ENCODE assay signal across 8 cellular contexts in genomic region chr3:184229424-184230080, GRCh38. TPM values are rescaled to one million over a fixed set of nuclear protein-coding genes. Genes with fewer than 3 reads are reported as not detected.
DNase-seq lines count a peak whose midpoint lies in the region; ATAC-seq and TF ChIP-seq lines count a peak whose summit lies in the region.

TSS of gene VWA5B2 (plus strand) at chr3:184229585. CDS start at chr3:184230529, 944 bp downstream.

- no peak within 1 kb of the TSS for H3K27ac Mint-ChIP-seq in WTC11

- CTCF ChIA-PET in WTC11 (lab: Charles Lee) = interaction anchor here (0.7 to 5.3 kb wide), 8 partner anchors 10 to 325 kb away, joined by 3 to 88 read pairs (median 6); partner anchors contain the start of genes AP2M1, CAMK2N2 and EEF1AKMT4

- no peaks in the 10 kb centered on the region for H3K36me3 Mint-ChIP-seq in WTC11

- TF ChIP-seq CTCF in GM12865 (IDR thresholded peaks at IDR 0.05; ENCODE audit: insufficient read depth, low read depth, low read length, missing control alignments) (peak; percentile 22), WTC11 (IDR thresholded peaks at IDR 0.05) (no peak), cardiac fibroblast (IDR thresholded peaks at IDR 0.05; ENCODE audit: low read depth, low read length) (no peak)

- peaks cover 8% of the 10 kb centered on the region; the same call in 1 of the 2 replicates for H3K4me1 Mint-ChIP-seq in WTC11

- peak within 1 kb of the TSS; percentile 73 for H3K4me3 Mint-ChIP-seq in WTC11

- H3K4me3 ChIP-seq in GM12865 (ENCODE audit: low read depth, low read length) = peak within 1 kb of the TSS; percentile 37
- H3K4me3 ChIP-seq in cardiac fibroblast (replicated peaks in 1 of 2; ENCODE audit: low read depth in 2 of 2, low read length in 2 of 2) = peak within 1 kb of the TSS; percentile 21 to 30

- POLR2A ChIA-PET in WTC11 (lab: Charles Lee) = interaction anchor here (0.6 kb wide), 2 partner anchors 9 to 350 kb away, joined by 3 to 5 read pairs; no protein-coding TSS in a partner anchor

- no peaks in the 10 kb centered on the region for H3K9me3 Mint-ChIP-seq in WTC11

- H3K27me3 Mint-ChIP-seq in WTC11 (ENCODE audit: low read depth) = peaks cover 75% of the 10 kb centered on the region

- ATAC-seq in HG02678 (IDR thresholded peaks at IDR 0.05; ENCODE audit: unreplicated experiment) (peak; percentile 84), WTC11 (peak; percentile 91), left lobe of liver (peak; percentile 82)

- peak; percentile 72 for DNase-seq in GM12865 (ENCODE audit: low read depth)
- DNase-seq in NCI-H2081 treated with DMSO at 0.1 percent for 48 hours (lab: John Stamatoyannopoulos, UW) = peak; percentile 68
- peak; percentile 78 for DNase-seq in WTC11 (ENCODE audit: low spot score)
- peak in 1 of 2 donors; percentile 42 for DNase-seq in cardiac fibroblast (ENCODE audit: low read depth in 2 of 2)
- no peak for DNase-seq in left lobe of liver (ENCODE audit: low spot score)
- DNase-seq in stimulated activated CD4-positive, alpha-beta T cell treated with anti-CD3 and anti-CD28 coated beads, Interleukin-4, amount 100 ng/mL, for 1 hour = peak; percentile 71
- no peak for DNase-seq in HPDE6-E6E7 (ENCODE audit: extremely low spot score)

TF ChIP-seq in WTC11, 78 proteins besides CTCF, POLR2A, EP300 and RAD21:
- TF ChIP-seq SP1 (CRISPR knock-in tag; conservative IDR thresholded peaks at IDR 0.05) (peak; percentile 62), FOXP1 (CRISPR knock-in tag; IDR thresholded peaks at IDR 0.05; ENCODE audit: borderline replicate concordance) (0 out of 2 replicates have a peak, but pooled peaks have one; percentile 51), CREM (CRISPR knock-in tag; IDR thresholded peaks at IDR 0.05) (0 out of 2 replicates have a peak, but pooled peaks have one; percentile 17), JUN (CRISPR knock-in tag; IDR thresholded peaks at IDR 0.05) (no peak), OVOL2 (CRISPR knock-in tag; IDR thresholded peaks at IDR 0.05; ENCODE audit: borderline replicate concordance) (no peak), MYBL2 (CRISPR knock-in tag; IDR thresholded peaks at IDR 0.05) (no peak), E2F5 (CRISPR knock-in tag; IDR thresholded peaks at IDR 0.05) (peak; percentile 69; the same call in 1 of the 2 replicates), NFYB (CRISPR knock-in tag; conservative IDR thresholded peaks at IDR 0.05; ENCODE audit: low read depth) (no peak), MLX (CRISPR knock-in tag; IDR thresholded peaks at IDR 0.05) (no peak), GABPB1 (CRISPR knock-in tag; IDR thresholded peaks at IDR 0.05) (no peak)
- TF ChIP-seq, protein P1, sequence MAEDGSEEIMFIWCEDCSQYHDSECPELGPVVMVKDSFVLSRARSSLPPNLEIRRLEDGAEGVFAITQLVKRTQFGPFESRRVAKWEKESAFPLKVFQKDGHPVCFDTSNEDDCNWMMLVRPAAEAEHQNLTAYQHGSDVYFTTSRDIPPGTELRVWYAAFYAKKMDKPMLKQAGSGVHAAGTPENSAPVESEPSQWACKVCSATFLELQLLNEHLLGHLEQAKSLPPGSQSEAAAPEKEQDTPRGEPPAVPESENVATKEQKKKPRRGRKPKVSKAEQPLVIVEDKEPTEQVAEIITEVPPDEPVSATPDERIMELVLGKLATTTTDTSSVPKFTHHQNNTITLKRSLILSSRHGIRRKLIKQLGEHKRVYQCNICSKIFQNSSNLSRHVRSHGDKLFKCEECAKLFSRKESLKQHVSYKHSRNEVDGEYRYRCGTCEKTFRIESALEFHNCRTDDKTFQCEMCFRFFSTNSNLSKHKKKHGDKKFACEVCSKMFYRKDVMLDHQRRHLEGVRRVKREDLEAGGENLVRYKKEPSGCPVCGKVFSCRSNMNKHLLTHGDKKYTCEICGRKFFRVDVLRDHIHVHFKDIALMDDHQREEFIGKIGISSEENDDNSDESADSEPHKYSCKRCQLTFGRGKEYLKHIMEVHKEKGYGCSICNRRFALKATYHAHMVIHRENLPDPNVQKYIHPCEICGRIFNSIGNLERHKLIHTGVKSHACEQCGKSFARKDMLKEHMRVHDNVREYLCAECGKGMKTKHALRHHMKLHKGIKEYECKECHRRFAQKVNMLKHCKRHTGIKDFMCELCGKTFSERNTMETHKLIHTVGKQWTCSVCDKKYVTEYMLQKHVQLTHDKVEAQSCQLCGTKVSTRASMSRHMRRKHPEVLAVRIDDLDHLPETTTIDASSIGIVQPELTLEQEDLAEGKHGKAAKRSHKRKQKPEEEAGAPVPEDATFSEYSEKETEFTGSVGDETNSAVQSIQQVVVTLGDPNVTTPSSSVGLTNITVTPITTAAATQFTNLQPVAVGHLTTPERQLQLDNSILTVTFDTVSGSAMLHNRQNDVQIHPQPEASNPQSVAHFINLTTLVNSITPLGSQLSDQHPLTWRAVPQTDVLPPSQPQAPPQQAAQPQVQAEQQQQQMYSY (CRISPR knock-in tag; IDR thresholded peaks at IDR 0.05) = no peak
- TF ChIP-seq, protein P2, sequence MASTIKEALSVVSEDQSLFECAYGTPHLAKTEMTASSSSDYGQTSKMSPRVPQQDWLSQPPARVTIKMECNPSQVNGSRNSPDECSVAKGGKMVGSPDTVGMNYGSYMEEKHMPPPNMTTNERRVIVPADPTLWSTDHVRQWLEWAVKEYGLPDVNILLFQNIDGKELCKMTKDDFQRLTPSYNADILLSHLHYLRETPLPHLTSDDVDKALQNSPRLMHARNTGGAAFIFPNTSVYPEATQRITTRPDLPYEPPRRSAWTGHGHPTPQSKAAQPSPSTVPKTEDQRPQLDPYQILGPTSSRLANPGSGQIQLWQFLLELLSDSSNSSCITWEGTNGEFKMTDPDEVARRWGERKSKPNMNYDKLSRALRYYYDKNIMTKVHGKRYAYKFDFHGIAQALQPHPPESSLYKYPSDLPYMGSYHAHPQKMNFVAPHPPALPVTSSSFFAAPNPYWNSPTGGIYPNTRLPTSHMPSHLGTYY (CRISPR knock-in tag; IDR thresholded peaks at IDR 0.05) = no peak
- TF ChIP-seq, protein P3, sequence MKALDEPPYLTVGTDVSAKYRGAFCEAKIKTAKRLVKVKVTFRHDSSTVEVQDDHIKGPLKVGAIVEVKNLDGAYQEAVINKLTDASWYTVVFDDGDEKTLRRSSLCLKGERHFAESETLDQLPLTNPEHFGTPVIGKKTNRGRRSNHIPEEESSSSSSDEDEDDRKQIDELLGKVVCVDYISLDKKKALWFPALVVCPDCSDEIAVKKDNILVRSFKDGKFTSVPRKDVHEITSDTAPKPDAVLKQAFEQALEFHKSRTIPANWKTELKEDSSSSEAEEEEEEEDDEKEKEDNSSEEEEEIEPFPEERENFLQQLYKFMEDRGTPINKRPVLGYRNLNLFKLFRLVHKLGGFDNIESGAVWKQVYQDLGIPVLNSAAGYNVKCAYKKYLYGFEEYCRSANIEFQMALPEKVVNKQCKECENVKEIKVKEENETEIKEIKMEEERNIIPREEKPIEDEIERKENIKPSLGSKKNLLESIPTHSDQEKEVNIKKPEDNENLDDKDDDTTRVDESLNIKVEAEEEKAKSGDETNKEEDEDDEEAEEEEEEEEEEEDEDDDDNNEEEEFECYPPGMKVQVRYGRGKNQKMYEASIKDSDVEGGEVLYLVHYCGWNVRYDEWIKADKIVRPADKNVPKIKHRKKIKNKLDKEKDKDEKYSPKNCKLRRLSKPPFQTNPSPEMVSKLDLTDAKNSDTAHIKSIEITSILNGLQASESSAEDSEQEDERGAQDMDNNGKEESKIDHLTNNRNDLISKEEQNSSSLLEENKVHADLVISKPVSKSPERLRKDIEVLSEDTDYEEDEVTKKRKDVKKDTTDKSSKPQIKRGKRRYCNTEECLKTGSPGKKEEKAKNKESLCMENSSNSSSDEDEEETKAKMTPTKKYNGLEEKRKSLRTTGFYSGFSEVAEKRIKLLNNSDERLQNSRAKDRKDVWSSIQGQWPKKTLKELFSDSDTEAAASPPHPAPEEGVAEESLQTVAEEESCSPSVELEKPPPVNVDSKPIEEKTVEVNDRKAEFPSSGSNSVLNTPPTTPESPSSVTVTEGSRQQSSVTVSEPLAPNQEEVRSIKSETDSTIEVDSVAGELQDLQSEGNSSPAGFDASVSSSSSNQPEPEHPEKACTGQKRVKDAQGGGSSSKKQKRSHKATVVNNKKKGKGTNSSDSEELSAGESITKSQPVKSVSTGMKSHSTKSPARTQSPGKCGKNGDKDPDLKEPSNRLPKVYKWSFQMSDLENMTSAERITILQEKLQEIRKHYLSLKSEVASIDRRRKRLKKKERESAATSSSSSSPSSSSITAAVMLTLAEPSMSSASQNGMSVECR (CRISPR knock-in tag; IDR thresholded peaks at IDR 0.05; ENCODE audit: borderline replicate concordance) = 0 out of 2 replicates have a peak, but pooled peaks have one; percentile 19
- TF ChIP-seq, protein P4, sequence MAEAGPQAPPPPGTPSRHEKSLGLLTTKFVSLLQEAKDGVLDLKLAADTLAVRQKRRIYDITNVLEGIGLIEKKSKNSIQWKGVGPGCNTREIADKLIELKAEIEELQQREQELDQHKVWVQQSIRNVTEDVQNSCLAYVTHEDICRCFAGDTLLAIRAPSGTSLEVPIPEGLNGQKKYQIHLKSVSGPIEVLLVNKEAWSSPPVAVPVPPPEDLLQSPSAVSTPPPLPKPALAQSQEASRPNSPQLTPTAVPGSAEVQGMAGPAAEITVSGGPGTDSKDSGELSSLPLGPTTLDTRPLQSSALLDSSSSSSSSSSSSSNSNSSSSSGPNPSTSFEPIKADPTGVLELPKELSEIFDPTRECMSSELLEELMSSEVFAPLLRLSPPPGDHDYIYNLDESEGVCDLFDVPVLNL (CRISPR knock-in tag; IDR thresholded peaks at IDR 0.05; ENCODE audit: borderline replicate concordance, low read depth) = no peak

RNA-seq across cellular contexts. Expression of gene VWA5B2, which starts in this region (rescaled TPM):
- total RNA-seq in WTC11 (2021) = 0.44 to 0.57 TPM (median 0.55 TPM) in 3 replicates
- total RNA-seq in left lobe of liver = 0.75 TPM

Comparison
In these comparisons a context has a peak if more than half of its experiments do, and no peak if none do; other contexts are left out.
1. Peak in DNase-seq and ATAC-seq in WTC11; RNA of the gene not detected or under 1 TPM.
2. Peak in ATAC-seq in left lobe of liver; RNA of the gene not detected or under 1 TPM.
3. DNase-seq: peak in GM12865 (single experiment), NCI-H2081 treated with DMSO at 0.1 percent for 48 hours (single experiment) and stimulated activated CD4-positive, alpha-beta T cell treated with anti-CD3 and anti-CD28 coated beads, Interleukin-4, amount 100 ng/mL, for 1 hour (single experiment); none in left lobe of liver (single experiment) and HPDE6-E6E7 (single experiment).
4. Peak in every context shown above with its lines, with median percentiles within 50 percentile points of each other: ATAC-seq.